In genomic region chr1:23809751-23810171, GRCh38 we compare ENCODE assay signal across 8 cellular contexts. TPM values are rescaled to one million over a fixed set of nuclear protein-coding genes. Genes with fewer than 3 reads are reported as not detected.
A peak's percentile ranks its signal among the peaks of the same experiment; 100 is the strongest.
DNase-seq lines count a peak whose midpoint lies in the region; ATAC-seq and TF ChIP-seq lines count a peak whose summit lies in the region.

No MANE protein-coding gene starts in this region.

- no peak overlapping the region for H3K4me3 ChIP-seq in GM23248
- no peak overlapping the region for H3K4me3 ChIP-seq in adrenal gland
- H3K4me3 ChIP-seq in right cardiac atrium (ENCODE audit: low read length) = no peak overlapping the region

- no peak overlapping the region for H3K4me3 Mint-ChIP-seq in CD4-positive, alpha-beta T cell

- no peak overlapping the region for H3K27ac ChIP-seq in CD4-positive, alpha-beta T cell (ENCODE audit: low read depth, low read length)
- H3K27ac ChIP-seq in GM23248 = no peak overlapping the region
- H3K27ac ChIP-seq in adrenal gland = peak overlapping the region in 1 of 5 donors; percentile 62
- H3K27ac ChIP-seq in right cardiac atrium (ENCODE audit: low read length) = no peak overlapping the region

- POLR2A ChIA-PET in CD4-positive, alpha-beta T cell (lab: Charles Lee) = interaction anchor here (1.0 to 2.1 kb wide), 9 partner anchors 8 to 150 kb away, joined by 3 to 10 read pairs (median 4); partner anchors contain the start of genes HMGCL, PITHD1 and PNRC2

- TF ChIP-seq CTCF in CD4-positive, alpha-beta T cell (IDR thresholded peaks at IDR 0.05) = peak; percentile 68
- peak; percentile 53 to 77 (median 66) for TF ChIP-seq CTCF in adrenal gland (IDR thresholded peaks at IDR 0.05)

- H3K4me2 ChIP-seq in GM23248 (ENCODE audit: unreplicated experiment) = no peak overlapping the region

- peak; percentile 73 to 83 (median 76) for DNase-seq in CD4-positive, alpha-beta T cell
- DNase-seq in GM23248 (peak; percentile 68), NCI-H146 treated with DMSO at 0.1 percent for 48 hours (lab: John Stamatoyannopoulos, UW; ENCODE audit: unreplicated experiment) (peak; percentile 22), T-helper 1 cell (peak; percentile 62 to 81 (median 74)), adrenal gland (peak; percentile 68 to 83 (median 81)), right cardiac atrium (peak; percentile 62 to 88 (median 83))
- peak; percentile 75 for DNase-seq in stimulated activated CD4-positive, alpha-beta T cell treated with anti-CD3 and anti-CD28 coated beads, Interleukin-12 subunit alpha, Interleukin-12 subunit beta, amount 100 ng/mL, for 4 hours

- H3K9me2 ChIP-seq in GM23248 (ENCODE audit: insufficient read depth) = no peaks in the 10 kb centered on the region

- H3K9me3 ChIP-seq in CD4-positive, alpha-beta T cell (ENCODE audit: control insufficient read depth, low read length) = no peaks in the 10 kb centered on the region
- no peaks in the 10 kb centered on the region for H3K9me3 ChIP-seq in GM23248 (ENCODE audit: low read depth)
- no peaks in the 10 kb centered on the region for H3K9me3 ChIP-seq in adrenal gland (replicated peaks in 1 of 3)
- no peaks in the 10 kb centered on the region for H3K9me3 ChIP-seq in right cardiac atrium (ENCODE audit: control insufficient read depth, low read length)

- H3K9me3 Mint-ChIP-seq in CD4-positive, alpha-beta T cell = no peaks in the 10 kb centered on the region

- no peaks in the 10 kb centered on the region for H3F3A ChIP-seq in GM23248 (ENCODE audit: insufficient read depth)

- peaks cover 14% of the 10 kb centered on the region for H3K4me1 Mint-ChIP-seq in CD4-positive, alpha-beta T cell (ENCODE audit: low read depth)

- no peaks in the 10 kb centered on the region for H3K27me3 ChIP-seq in CD4-positive, alpha-beta T cell (ENCODE audit: control insufficient read depth, insufficient read depth, low read length)
- H3K27me3 ChIP-seq in GM23248 (replicated peaks; ENCODE audit: insufficient read depth) (no peaks in the 10 kb centered on the region), adrenal gland (no peaks in the 10 kb centered on the region), right cardiac atrium (ENCODE audit: control insufficient read depth, insufficient read depth) (no peaks in the 10 kb centered on the region)

- in situ Hi-C loops in GM23248 (cut with MboI) = no loop called here

- peak; percentile 94 for ATAC-seq in CD4-positive, alpha-beta T cell (ENCODE audit: poor library complexity)
- ATAC-seq in right cardiac atrium (peak; percentile 77), GM21423 (IDR thresholded peaks at IDR 0.05; ENCODE audit: unreplicated experiment) (no peak)

- no peak overlapping the region for H2AFZ ChIP-seq in GM23248

- no peak for TF ChIP-seq POLR2A in adrenal gland (IDR thresholded peaks at IDR 0.05)

- no peaks in the 10 kb centered on the region for H4K20me1 ChIP-seq in GM23248 (ENCODE audit: insufficient read depth)

- intact Hi-C loops in CD4-positive, alpha-beta T cell (cut with DNase I, micrococcal nuclease) = loop anchor here (1.0 to 10.0 kb wide), 6 partner anchors 59 to 445 kb away; partner anchors contain the start of genes FUCA1 (in 2 of the 2), PNRC2 (in 1 of the 2) and ZNF436 (in 1 of the 2)
- intact Hi-C loops in adrenal gland (cut with DNase I) (loop anchor here in 1 of 2 donors (10.0 kb wide), 2 partner anchors 55 to 105 kb away; partner anchors contain the start of genes CNR2 and FUCA1), right cardiac atrium (cut with DNase I) (loop anchor here in 1 of 4 donors (10.0 kb wide), 1 partner anchor 55 kb away; the partner anchor contains the start of gene FUCA1)

- H3K27me3 Mint-ChIP-seq in CD4-positive, alpha-beta T cell = no peaks in the 10 kb centered on the region

- H3K9ac ChIP-seq in GM23248 = no peak overlapping the region

- peaks cover 59% of the 10 kb centered on the region for H3K36me3 Mint-ChIP-seq in CD4-positive, alpha-beta T cell (ENCODE audit: low read depth)

- CTCF ChIA-PET in CD4-positive, alpha-beta T cell (lab: Charles Lee) = interaction anchor here (0.6 to 3.1 kb wide), 20 partner anchors 9 to 149 kb away, joined by 3 to 44 read pairs (median 6); partner anchors contain the start of genes FUCA1, GALE, HMGCL and LYPLA2

- no peaks in the 10 kb centered on the region for H3K79me2 ChIP-seq in GM23248 (ENCODE audit: insufficient read depth)

- WGBS in GM23248 (ENCODE audit: low coverage in 1 of 2, low lambda C conversion rate in 2 of 2, missing lambda C conversion rate in 2 of 2), 2 experiments = 50 to 57% methylated on average over 6 of the region's 6 CpGs
- WGBS in adrenal gland, 4 donors = 26 to 36% (median 32%) methylated on average over 5 to 6 of the region's 6 CpGs
- WGBS in right cardiac atrium = 31% methylated on average over 6 of the region's 6 CpGs

- H3K27ac Mint-ChIP-seq in CD4-positive, alpha-beta T cell = no peak overlapping the region

- no peaks in the 10 kb centered on the region for H3K4me1 ChIP-seq in GM23248 (ENCODE audit: insufficient read depth)
- H3K4me1 ChIP-seq in adrenal gland (replicated peaks in 1 of 2) = peaks cover 0 to 4% of the 10 kb centered on the region in 2 donors
- no peaks in the 10 kb centered on the region for H3K4me1 ChIP-seq in right cardiac atrium (ENCODE audit: control insufficient read depth, insufficient read depth, low read length)

- H3K36me3 ChIP-seq in GM23248 (ENCODE audit: low read depth) (peaks cover 8% of the 10 kb centered on the region; the same call in 1 of the 2 replicates), adrenal gland (replicated peaks in 1 of 2) (peaks cover 0 to 41% of the 10 kb centered on the region in 2 donors)

RNA-seq across cellular contexts. Expression of gene GALE, which starts 9.2 kb away (rescaled TPM):
- 1 to 10 TPM; 5.4 to 6.9 TPM for total RNA-seq in CD4-positive, alpha-beta T cell
- 16.2 and 20.9 TPM in 2 replicates for total RNA-seq in GM23248 (2014; rRNA removed; shearing (Covaris generic))
- polyA plus RNA-seq in GM23248 (2016; fragmentation: Nextera tagmentation; extraction: Ambion mirVana) (20.5 and 23.5 TPM in 2 replicates), adrenal gland (10 to 100 TPM; 12.0 to 80.8 (median 59.4) TPM), right cardiac atrium (11.2 TPM)
- total RNA-seq in adrenal gland (10 to 100 TPM; 17.8 to 46.0 (median 28.4) TPM), right cardiac atrium (10 to 100 TPM in 1 of 4 donors, 1 to 10 TPM in 3; 6.1 to 11.0 (median 6.7) TPM)

RNA-seq across cellular contexts. Expression of gene HMGCL, which starts 15.5 kb away (rescaled TPM):
- total RNA-seq in CD4-positive, alpha-beta T cell = 1 to 10 TPM; 8.9 to 9.6 TPM
- total RNA-seq in GM23248 (2014; rRNA removed; shearing (Covaris generic)) = 48.1 and 50.8 TPM in 2 replicates
- polyA plus RNA-seq in GM23248 (2016; fragmentation: Nextera tagmentation; extraction: Ambion mirVana) (46.9 and 49.3 TPM in 2 replicates), adrenal gland (10 to 100 TPM; 38.8 to 83.2 (median 43.3) TPM), right cardiac atrium (31.9 TPM)
- total RNA-seq in adrenal gland (100 to 1,000 TPM in 2 of 8 donors, 10 to 100 TPM in 6; 53.9 to 120 (median 90.7) TPM), right cardiac atrium (10 to 100 TPM; 20.1 to 26.2 (median 21.7) TPM)

RNA-seq across cellular contexts. Expression of gene LYPLA2, which starts 18.8 kb away (rescaled TPM):
- 10 to 100 TPM; 37.4 to 37.7 TPM for total RNA-seq in CD4-positive, alpha-beta T cell
- total RNA-seq in GM23248 (2014; rRNA removed; shearing (Covaris generic)) = 48.1 and 58.4 TPM in 2 replicates
- polyA plus RNA-seq in GM23248 (2016; fragmentation: Nextera tagmentation; extraction: Ambion mirVana) = 46.3 and 48.2 TPM in 2 replicates
- 10 to 100 TPM; 44.0 to 74.4 (median 51.6) TPM for total RNA-seq in adrenal gland
- polyA plus RNA-seq in adrenal gland = 10 to 100 TPM; 26.0 to 55.1 (median 48.5) TPM
- 10 to 100 TPM; 28.5 to 33.3 (median 32.5) TPM for total RNA-seq in right cardiac atrium
- 32.0 TPM for polyA plus RNA-seq in right cardiac atrium

RNA-seq across cellular contexts. Expression of gene PITHD1, which starts 31.5 kb away (rescaled TPM):
- total RNA-seq in CD4-positive, alpha-beta T cell = 100 to 1,000 TPM; 110 to 111 TPM
- total RNA-seq in GM23248 (2014; rRNA removed; shearing (Covaris generic)) = 51.0 and 63.0 TPM in 2 replicates
- polyA plus RNA-seq in GM23248 (2016; fragmentation: Nextera tagmentation; extraction: Ambion mirVana) = 38.4 and 39.4 TPM in 2 replicates
- 10 to 100 TPM; 54.9 to 98.0 (median 63.0) TPM for total RNA-seq in adrenal gland
- 100 to 1,000 TPM in 1 of 3 donors, 10 to 100 TPM in 2; 41.9 to 104 (median 52.4) TPM for polyA plus RNA-seq in adrenal gland
- total RNA-seq in right cardiac atrium = 10 to 100 TPM; 35.5 to 40.3 (median 38.8) TPM
- polyA plus RNA-seq in right cardiac atrium = 33.1 TPM

RNA-seq across cellular contexts. Expression of gene FUCA1, which starts 58.3 kb away (rescaled TPM):
- 1 to 10 TPM; 3.6 to 4.1 TPM for total RNA-seq in CD4-positive, alpha-beta T cell
- total RNA-seq in GM23248 (2014; rRNA removed; shearing (Covaris generic)) = 11.5 and 15.4 TPM in 2 replicates
- 13.3 and 15.2 TPM in 2 replicates for polyA plus RNA-seq in GM23248 (2016; fragmentation: Nextera tagmentation; extraction: Ambion mirVana)
- 100 to 1,000 TPM in 1 of 8 donors, 10 to 100 TPM in 7; 55.0 to 109 (median 77.1) TPM for total RNA-seq in adrenal gland
- 10 to 100 TPM; 17.9 to 59.0 (median 34.1) TPM for polyA plus RNA-seq in adrenal gland
- 10 to 100 TPM; 16.8 to 22.1 (median 19.4) TPM for total RNA-seq in right cardiac atrium
- 15.5 TPM for polyA plus RNA-seq in right cardiac atrium

Comparison
In these comparisons a context has a peak if more than half of its experiments do, and no peak if none do; other contexts are left out.
1. DNase-seq: peak in every context shown above with its lines; median percentile 83 in right cardiac atrium; 81 in adrenal gland; 76 in CD4-positive, alpha-beta T cell; 75 in stimulated activated CD4-positive, alpha-beta T cell treated with anti-CD3 and anti-CD28 coated beads, Interleukin-12 subunit alpha, Interleukin-12 subunit beta, amount 100 ng/mL, for 4 hours; 74 in T-helper 1 cell; 68 in GM23248; 22 in NCI-H146 treated with DMSO at 0.1 percent for 48 hours.